In the genomic region with DNA sequence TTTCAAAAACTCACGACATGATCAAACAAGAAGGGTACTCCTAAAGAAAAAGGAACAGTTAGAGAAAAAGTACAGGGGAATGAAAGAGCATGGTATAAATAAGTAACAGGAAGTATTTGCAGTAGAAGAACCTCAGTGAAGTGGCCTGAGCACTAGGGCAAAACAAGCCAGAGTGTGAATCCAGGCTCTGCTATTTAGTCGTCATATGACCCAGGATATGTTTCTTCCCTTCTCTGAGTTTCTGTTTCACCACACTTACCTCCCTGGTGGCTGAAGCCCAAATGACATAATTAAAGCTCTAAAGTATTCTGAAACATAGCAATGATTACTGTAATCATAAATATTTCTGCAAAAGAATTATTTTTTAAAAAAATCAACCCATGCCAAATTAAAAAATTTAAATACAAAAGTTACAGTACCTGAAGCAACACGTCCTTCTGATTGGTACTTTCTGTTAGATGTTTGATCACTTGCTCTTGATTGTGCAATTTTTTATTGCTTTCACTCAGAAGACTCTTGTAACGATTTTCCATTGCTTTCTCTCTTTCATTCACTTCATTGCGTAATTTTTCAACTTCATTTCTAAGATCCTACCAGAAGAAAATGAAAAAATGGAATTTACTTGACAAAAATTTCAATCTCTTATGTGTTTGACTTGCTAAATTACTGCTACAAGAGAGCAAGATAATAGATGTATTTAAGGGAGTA, we compare ENCODE assay signal across 9 cellular contexts.
A peak's percentile ranks its signal among the peaks of the same experiment; 100 is the strongest.
DNase-seq lines count a peak whose midpoint lies in the region; ATAC-seq and TF ChIP-seq lines count a peak whose summit lies in the region.
"Had no signal": no experiment of that assay in that cellular context is flagged by ENCODE, and none has a peak within 500 bp of the region (broad histone marks: within the 10 kb centered on the region; RNA-seq: fewer than 3 reads in every experiment).

No MANE protein-coding gene starts in this region.

- peaks cover 6% of the 10 kb centered on the region for H3K4me1 Mint-ChIP-seq in central memory CD8-positive, alpha-beta T cell

- no peak for TF ChIP-seq CTCF in breast epithelium (IDR thresholded peaks at IDR 0.05)

- peak overlapping the region; percentile 44 for H3K27ac Mint-ChIP-seq in central memory CD8-positive, alpha-beta T cell (ENCODE audit: low read depth)

- no peaks in the 10 kb centered on the region for H3K27me3 ChIP-seq in breast epithelium

- no peak overlapping the region for H3K4me3 ChIP-seq in breast epithelium

- ATAC-seq in GM19452 (IDR thresholded peaks at IDR 0.05; ENCODE audit: unreplicated experiment) = peak; percentile 98
- ATAC-seq in HG03280 (IDR thresholded peaks at IDR 0.05; ENCODE audit: unreplicated experiment) = peak; percentile 78
- no peak for ATAC-seq in central memory CD8-positive, alpha-beta T cell (replicated peaks; ENCODE audit: extremely low read depth, poor library complexity, severe bottlenecking)
- ATAC-seq in HG02678 (IDR thresholded peaks at IDR 0.05; ENCODE audit: unreplicated experiment) = no peak

- H3K4me3 Mint-ChIP-seq in central memory CD8-positive, alpha-beta T cell = no peak overlapping the region

- H3K4me1 ChIP-seq in breast epithelium = no peaks in the 10 kb centered on the region

- no peaks in the 10 kb centered on the region for H3K36me3 ChIP-seq in breast epithelium

- TF ChIP-seq POLR2A in breast epithelium (IDR thresholded peaks at IDR 0.05) = no peak

- no peaks in the 10 kb centered on the region for H3K27me3 Mint-ChIP-seq in central memory CD8-positive, alpha-beta T cell

- intact Hi-C loops in breast epithelium (cut with DNase I; ENCODE audit: low total_unique reads) = no loop called here

- peaks cover 33% of the 10 kb centered on the region for H3K36me3 Mint-ChIP-seq in central memory CD8-positive, alpha-beta T cell (ENCODE audit: insufficient read depth)

- H3K9me3 Mint-ChIP-seq in central memory CD8-positive, alpha-beta T cell = peaks cover 6% of the 10 kb centered on the region

- peak; percentile 22 for DNase-seq in AG20443 (ENCODE audit: low spot score)
- DNase-seq in central memory CD8-positive, alpha-beta T cell (ENCODE audit: low spot score in 2 of 2) = no peak
- no peak for DNase-seq in NK-92 (lab: John Stamatoyannopoulos, UW; ENCODE audit: unreplicated experiment)
- no peak for DNase-seq in breast epithelium (ENCODE audit: low spot score in 2 of 2)
- DNase-seq in stimulated activated CD4-positive, alpha-beta T cell treated with anti-CD3 and anti-CD28 coated beads, Interleukin-4, amount 100 ng/mL, for 4 hours = no peak
- DNase-seq: DMS53 had no signal

- no peaks in the 10 kb centered on the region for H3K9me3 ChIP-seq in breast epithelium

- H3K27ac ChIP-seq in breast epithelium = no peak overlapping the region

Comparison
In these comparisons a context has a peak if more than half of its experiments do, and no peak if none do; other contexts are left out.
1. ATAC-seq: peak in GM19452 (single experiment) and HG03280 (single experiment); none in central memory CD8-positive, alpha-beta T cell (single experiment) and HG02678 (single experiment).